In genomic region chr1:11187458-11187857, GRCh38 we compare ENCODE assay signal across 17 cellular contexts. TPM values are rescaled to one million over a fixed set of nuclear protein-coding genes. Genes with fewer than 3 reads are reported as not detected.
"Had no signal": no experiment of that assay in that cellular context is flagged by ENCODE, and none has a peak within 500 bp of the region (broad histone marks: within the 10 kb centered on the region; RNA-seq: fewer than 3 reads in every experiment).

No MANE protein-coding gene starts in this region.

- H3K36me3 ChIP-seq: breast epithelium had no signal

- H3K27ac ChIP-seq: epithelial cell of prostate, left lung, neutrophil, pancreas had no signal

- ATAC-seq: activated T-cell treated with anti-CD3 and anti-CD28 coated beads, Interleukin-2, amount 50 U/mL, for 72 hours; left lung; naive thymus-derived CD8-positive, alpha-beta T cell; pancreas; stimulated activated naive B cell treated with anti-CD40 and anti-IgM and Interleukin-4, amounts not matched to agents 10 μg/mL and 1 μg/mL and 100 μg/mL, for 72 hours had no signal

- H3K9me3 ChIP-seq: ascending aorta, breast epithelium, left lung, neutrophil, pancreas had no signal

- H3K4me1 ChIP-seq: ascending aorta, breast epithelium, pancreas had no signal

- DNase-seq: activated CD4-positive, alpha-beta T cell treated with anti-CD3 and anti-CD28 coated beads, Interleukin-2, amount 50 U/mL, for 4 hours; activated effector memory CD4-positive, alpha-beta T cell treated with anti-CD3 and anti-CD28 coated beads, Interleukin-2, amount 50 U/mL, for 16 hours; activated naive CD4-positive, alpha-beta T cell treated with anti-CD3 and anti-CD28 coated beads, Interleukin-2, amount 50 U/mL, for 16 hours; activated T-cell treated with anti-CD3 and anti-CD28 coated beads, Interleukin-2, amount 50 U/mL, for 72 hours; endodermal cell; foreskin fibroblast; left lung; naive thymus-derived CD8-positive, alpha-beta T cell; pancreas; stimulated activated naive B cell treated with anti-CD40 and anti-IgM and Interleukin-4, amounts not matched to agents 10 μg/mL and 1 μg/mL and 100 μg/mL, for 72 hours; trophoblast cell had no signal

- H3K4me3 ChIP-seq: ascending aorta, breast epithelium, left lung, pancreas had no signal

- H3K27me3 ChIP-seq: ascending aorta, breast epithelium, left lung, neutrophil, pancreas had no signal

RNA-seq across cellular contexts. Expression of gene ANGPTL7, which starts 1.7 kb away (rescaled TPM):
- total RNA-seq: activated CD8-positive, alpha-beta memory T cell treated with anti-CD3 and anti-CD28 coated beads for 36 hours; activated T-cell treated with anti-CD3 and anti-CD28 coated beads, Interleukin-2, amount 50 U/mL, for 72 hours; endodermal cell; glomerular endothelial cell; naive thymus-derived CD8-positive, alpha-beta T cell had no signal
